Comparison of ENCODE assay signal across 20 cellular contexts in genomic region chr3:30527186-30527585, GRCh38.
"Had no signal": no experiment of that assay in that cellular context is flagged by ENCODE, and none has a peak within 500 bp of the region (broad histone marks: within the 10 kb centered on the region; RNA-seq: fewer than 3 reads in every experiment).

No MANE protein-coding gene starts in this region.

- DNase-seq: activated CD4-positive, alpha-beta memory T cell treated with anti-CD3 and anti-CD28 coated beads for 36 hours; activated CD4-positive, alpha-beta T cell treated with anti-CD3 and anti-CD28 coated beads for 36 hours; activated gamma-delta T cell treated with Interleukin-2 at 50 U/mL for 16 hours; activated T-cell treated with anti-CD3 and anti-CD28 coated beads for 4 hours; effector memory CD8-positive, alpha-beta T cell; foreskin keratinocyte; glutamatergic neuron; left lung; mammary epithelial cell; naive B cell; ovary; stimulated activated CD4-positive, alpha-beta T cell treated with anti-CD3 and anti-CD28 coated beads, Interleukin-12 subunit alpha, Interleukin-12 subunit beta, amount 100 ng/mL, for 4 hours; stimulated activated CD4-positive, alpha-beta T cell treated with anti-CD3 and anti-CD28 coated beads, Interleukin-1b, Interleukin-23, amount 100 ng/mL, for 48 hours; stimulated activated CD8-positive, alpha-beta memory T cell treated with anti-CD3 and anti-CD28 coated beads, Interleukin-4, amount 100 ng/mL, for 48 hours; stimulated activated naive CD4-positive, alpha-beta T cell; uterus had no signal

- H3K27ac ChIP-seq: cardiac muscle cell, foreskin keratinocyte, ovary had no signal

- H3K9me3 ChIP-seq: left lung, ovary, uterus had no signal

- ATAC-seq: activated CD4-positive, alpha-beta T cell treated with anti-CD3 and anti-CD28 coated beads for 36 hours; activated naive CD4-positive, alpha-beta T cell treated with anti-CD3 and anti-CD28 coated beads, Interleukin-2, amount 50 U/mL, for 72 hours; effector memory CD8-positive, alpha-beta T cell; foreskin keratinocyte; left lung; WTC11 had no signal

- H3K27me3 ChIP-seq: foreskin keratinocyte, left lung, ovary, uterus had no signal

- H3K4me3 ChIP-seq: cardiac muscle cell, left lung, ovary, uterus had no signal

- H3K4me1 ChIP-seq: uterus had no signal

- H3K36me3 ChIP-seq: cardiac muscle cell, left lung, ovary, uterus had no signal

- FAIRE-seq: keratinocyte had no signal
